13 cellular contexts compared by ENCODE assay signal in the genomic region with DNA sequence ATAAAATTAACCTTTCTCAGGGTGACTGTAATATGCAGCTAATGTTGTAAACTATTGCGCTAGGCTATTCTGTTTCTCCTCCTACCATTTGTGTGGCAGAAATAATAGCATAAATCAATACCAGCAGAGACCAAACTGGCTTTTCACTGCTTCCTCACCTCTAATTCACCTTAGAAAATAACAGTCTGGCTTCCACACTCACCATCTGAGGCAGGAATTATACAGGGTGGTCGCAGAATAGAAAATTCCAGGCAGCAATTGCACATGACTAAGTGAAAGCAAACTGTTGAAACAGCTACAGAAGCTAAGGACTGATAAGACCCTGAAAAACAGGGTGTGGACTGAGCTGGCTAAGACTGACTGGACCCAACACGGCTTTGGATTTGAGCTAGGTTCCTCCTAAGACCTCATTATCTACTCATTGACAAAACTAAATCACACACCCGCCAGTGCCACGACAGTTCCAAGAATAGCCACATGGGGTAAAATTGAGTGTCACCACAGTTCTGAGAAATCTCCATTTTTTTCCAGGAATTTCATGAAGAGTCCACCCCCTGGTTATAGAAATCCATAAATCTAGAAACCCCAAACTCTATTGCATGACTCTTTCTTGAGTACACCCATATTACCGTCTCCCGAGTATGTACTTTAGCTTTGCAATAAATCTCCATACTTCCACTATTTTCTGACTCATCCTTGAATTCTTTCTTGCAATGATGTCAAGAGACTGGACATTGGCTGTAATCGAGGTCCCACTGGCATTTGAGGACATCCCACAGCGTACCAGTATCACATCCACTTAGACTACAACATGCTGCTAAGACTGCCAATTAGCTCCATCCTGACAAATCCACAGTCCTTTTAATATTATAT.
DNase-seq lines count a peak whose midpoint lies in the region; ATAC-seq and TF ChIP-seq lines count a peak whose summit lies in the region.
"Had no signal": no experiment of that assay in that cellular context is flagged by ENCODE, and none has a peak within 500 bp of the region (broad histone marks: within the 10 kb centered on the region; RNA-seq: fewer than 3 reads in every experiment).

No MANE protein-coding gene starts in this region.

- no peak overlapping the region for H3K4me2 ChIP-seq in HCT116 (ENCODE audit: low read length)

- H3K9me3 Mint-ChIP-seq in CD14-positive monocyte = peaks cover 0 to 5% (median 0%) of the 10 kb centered on the region in 7 donors
- H3K9me3 Mint-ChIP-seq: CD4-positive, CD25-positive, alpha-beta regulatory T cell had no signal

- 0 out of 2 replicates have a peak, but pooled peaks cover 3% of the 10 kb centered on the region for H3K27me3 ChIP-seq in HCT116 (ENCODE audit: insufficient read depth, low read length)
- H3K27me3 ChIP-seq: heart left ventricle had no signal

- H3K9me2 ChIP-seq in HCT116 (ENCODE audit: insufficient read depth) = no peaks in the 10 kb centered on the region

- H3K4me1 ChIP-seq in HCT116 (ENCODE audit: control insufficient read depth in 1 of 2, insufficient read depth in 2 of 2, low read length in 2 of 2) (no peaks in the 10 kb centered on the region), mucosa of descending colon (ENCODE audit: low read depth) (no peaks in the 10 kb centered on the region)
- H3K4me1 ChIP-seq: heart left ventricle had no signal

- H2AFZ ChIP-seq in HCT116 (ENCODE audit: low read depth, low read length, poor library complexity, severe bottlenecking) = no peak overlapping the region

- H3K79me2 ChIP-seq in HCT116 (ENCODE audit: insufficient read depth, low read length) = no peaks in the 10 kb centered on the region

- intact Hi-C loops in CD14-positive monocyte (cut with micrococcal nuclease) (no loop called here), HCT116 (cut with micrococcal nuclease) (no loop called here), mucosa of descending colon (cut with DNase I, micrococcal nuclease) (no loop called here)

- H4K20me1 ChIP-seq in HCT116 (ENCODE audit: insufficient read depth) = no peaks in the 10 kb centered on the region

- POLR2A ChIA-PET in HCT116 (lab: Charles Lee) = no interaction called here
- POLR2A ChIA-PET in GM10248 (lab: Yijun Ruan, JAX) = no interaction called here

- peaks cover 0 to 5% (median 0%) of the 10 kb centered on the region in 3 donors for H3K27me3 Mint-ChIP-seq in CD14-positive monocyte (ENCODE audit: low read depth in 3 of 3)

- no peak overlapping the region for H3K27ac ChIP-seq in HCT116 (ENCODE audit: low read depth, low read length)
- H3K27ac ChIP-seq: heart left ventricle had no signal

- RAD21 ChIA-PET in HCT116 (lab: Charles Lee; ENCODE audit: low non-redundant PET in 1 of 2, low total read pairs in 2 of 2, uncharacterized antibody in 2 of 2, unreplicated experiment in 2 of 2) = no interaction called here

- TF ChIP-seq POLR2A in HCT116 (IDR thresholded peaks at IDR 0.05; ENCODE audit: borderline replicate concordance, extremely low read depth, insufficient read depth, insufficient read length) = no peak

- H3K36me3 Mint-ChIP-seq in CD14-positive monocyte = no peaks in the 10 kb centered on the region
- H3K36me3 Mint-ChIP-seq: activated naive CD8-positive, alpha-beta T cell; CD4-positive, CD25-positive, alpha-beta regulatory T cell had no signal

- BruUV-seq in HCT116 (replicated peaks; lab: Mats Ljungman, UMichigan) = no TSS peak

- CTCF ChIA-PET in HCT116 (lab: Charles Lee) (no interaction called here), GM10248 (lab: Yijun Ruan, JAX) (interaction anchor here (1.1 to 1.5 kb wide), 5 partner anchors 8 to 575 kb away, joined by 3 to 5 read pairs (median 4); no protein-coding TSS in a partner anchor)

- H3K27ac Mint-ChIP-seq in CD14-positive monocyte = no peak overlapping the region
- H3K27ac Mint-ChIP-seq: activated naive CD8-positive, alpha-beta T cell had no signal

- peak; percentile 29 for TF ChIP-seq CTCF in CD14-positive monocyte (IDR thresholded peaks at IDR 0.05)
- peak in 2 of 3 experiments; percentile 39 to 43; a peak in 4 of 6 replicates for TF ChIP-seq CTCF in HCT116 (IDR thresholded peaks at IDR 0.05 in 2 of 3, conservative IDR thresholded peaks at IDR 0.05 in 1 of 3; ENCODE audit: borderline replicate concordance in 1 of 3, insufficient read depth in 1 of 3, low read depth in 2 of 3, low read length in 2 of 3)
- TF ChIP-seq CTCF in GM10248 (IDR thresholded peaks at IDR 0.05; ENCODE audit: control extremely low read depth, extremely low read depth, low read depth, missing control alignments) = no peak
- TF ChIP-seq CTCF in mucosa of descending colon (IDR thresholded peaks at IDR 0.05) = no peak

- no peaks in the 10 kb centered on the region for H3K9me3 ChIP-seq in HCT116 (ENCODE audit: control insufficient read depth in 1 of 2, insufficient read depth in 1 of 2, low read depth in 1 of 2, low read length in 2 of 2)
- no peaks in the 10 kb centered on the region for H3K9me3 ChIP-seq in mucosa of descending colon
- H3K9me3 ChIP-seq: heart left ventricle had no signal

- H3K36me3 ChIP-seq in HCT116 (ENCODE audit: control insufficient read depth in 1 of 2, insufficient read depth in 2 of 2, low read length in 2 of 2) (no peaks in the 10 kb centered on the region), mucosa of descending colon (ENCODE audit: low read depth) (no peaks in the 10 kb centered on the region)
- H3K36me3 ChIP-seq: heart left ventricle had no signal

- no peak overlapping the region for H3K4me3 Mint-ChIP-seq in CD14-positive monocyte
- H3K4me3 Mint-ChIP-seq: activated naive CD8-positive, alpha-beta T cell; CD4-positive, CD25-positive, alpha-beta regulatory T cell had no signal

- TF ChIP-seq RAD21 in HCT116 (IDR thresholded peaks at IDR 0.05; ENCODE audit: low read depth) = no peak

- H3K4me3 ChIP-seq in HCT116 (replicated peaks in 1 of 2; ENCODE audit: low read depth in 1 of 2, low read length in 2 of 2) = no peak overlapping the region
- no peak overlapping the region for H3K4me3 ChIP-seq in mucosa of descending colon
- H3K4me3 ChIP-seq: heart left ventricle had no signal

- no peak overlapping the region for H3K9ac ChIP-seq in HCT116 (ENCODE audit: low read length)

- ATAC-seq in HCT116 (peak; percentile 52; the same call in 1 of the 2 replicates), mucosa of descending colon (no peak)
- ATAC-seq: heart left ventricle, left ventricle myocardium superior had no signal

- DNase-seq in CD14-positive monocyte (ENCODE audit: low spot score) (no peak), HCT116 (ENCODE audit: low read depth, low spot score) (no peak), UCSD-AML1 (lab: John Stamatoyannopoulos, UW; ENCODE audit: unreplicated experiment) (peak; percentile 9), inferior parietal cortex (ENCODE audit: extremely low spot score) (peak; percentile 42), NOMO-1 treated with dmso at 0.1 percent for 144 hours (lab: John Stamatoyannopoulos, UW; ENCODE audit: unreplicated experiment) (no peak), GM10248 (ENCODE audit: extremely low spot score) (no peak), mucosa of descending colon (no peak)
- DNase-seq in activated CD4-positive, alpha-beta T cell treated with anti-CD3 and anti-CD28 coated beads, Interleukin-2, amount 50 U/mL, for 48 hours = no peak
- DNase-seq: heart left ventricle, left ventricle myocardium superior, nucleus accumbens had no signal

- no peaks in the 10 kb centered on the region for H3K4me1 Mint-ChIP-seq in CD14-positive monocyte
- H3K4me1 Mint-ChIP-seq: CD4-positive, CD25-positive, alpha-beta regulatory T cell had no signal

TF ChIP-seq in HCT116, 20 proteins besides CTCF, POLR2A, EP300 and RAD21:
- no peak for TF ChIP-seq ZFX (IDR thresholded peaks at IDR 0.05)
- no peak for TF ChIP-seq ZNF274 (IDR thresholded peaks at IDR 0.05; ENCODE audit: low read depth, low read length)

Comparison
In these comparisons a context has a peak if more than half of its experiments do, and no peak if none do; other contexts are left out.
1. DNase-seq: peak in UCSD-AML1 (single experiment) and inferior parietal cortex (single experiment); none in CD14-positive monocyte (single experiment), HCT116 (single experiment), activated CD4-positive, alpha-beta T cell treated with anti-CD3 and anti-CD28 coated beads, Interleukin-2, amount 50 U/mL, for 48 hours (0 of 2), NOMO-1 treated with dmso at 0.1 percent for 144 hours (single experiment), GM10248 (single experiment) and mucosa of descending colon (0 of 3).
2. CTCF ChIP-seq: peak in CD14-positive monocyte (single experiment) and HCT116 (2 of 3); none in GM10248 (single experiment) and mucosa of descending colon (single experiment).